ENCODE assay signal across 11 cellular contexts in genomic region chr1:22731924-22732522, GRCh38. TPM values are rescaled to one million over a fixed set of nuclear protein-coding genes. Genes with fewer than 3 reads are reported as not detected.
A peak's percentile ranks its signal among the peaks of the same experiment; 100 is the strongest.
DNase-seq lines count a peak whose midpoint lies in the region; TF ChIP-seq lines count a peak whose summit lies in the region.
"Had no signal": no experiment of that assay in that cellular context is flagged by ENCODE, and none has a peak within 500 bp of the region (broad histone marks: within the 10 kb centered on the region; RNA-seq: fewer than 3 reads in every experiment).

No MANE protein-coding gene starts in this region.

- no peaks in the 10 kb centered on the region for H3K27me3 ChIP-seq in uterus

- CTCF ChIA-PET in GM10248 (lab: Yijun Ruan, JAX) = interaction anchor here (0.8 to 3.2 kb wide), 4 partner anchors 9 to 1209 kb away, joined by 3 to 21 read pairs (median 4); no protein-coding TSS in a partner anchor

- H3K4me1 Mint-ChIP-seq in neural crest cell = peaks cover 27% of the 10 kb centered on the region

- TF ChIP-seq POLR2A in uterus (IDR thresholded peaks at IDR 0.05) = no peak

- intact Hi-C loops in uterus (cut with DNase I; ENCODE audit: low total_unique reads) = no loop called here

- peaks cover 0 to 5% of the 10 kb centered on the region in 2 donors for H3K4me1 ChIP-seq in uterus

- TF ChIP-seq CTCF in GM10248 (IDR thresholded peaks at IDR 0.05; ENCODE audit: control extremely low read depth, extremely low read depth, low read depth, missing control alignments) (peak; percentile 41), neural crest cell (conservative IDR thresholded peaks at IDR 0.05) (peak; percentile 28), uterus (IDR thresholded peaks at IDR 0.05) (no peak)

- no peak overlapping the region for H3K4me3 ChIP-seq in uterus

- H3K9me3 ChIP-seq in uterus = no peaks in the 10 kb centered on the region

- no peak overlapping the region for H3K27ac Mint-ChIP-seq in neural crest cell (ENCODE audit: unreplicated experiment)
- H3K27ac Mint-ChIP-seq: effector memory CD8-positive, alpha-beta T cell had no signal

- POLR2A ChIA-PET in GM10248 (lab: Yijun Ruan, JAX) = no interaction called here

- H3K4me3 Mint-ChIP-seq in neural crest cell = no peak overlapping the region
- H3K4me3 Mint-ChIP-seq: effector memory CD8-positive, alpha-beta T cell had no signal

- no peaks in the 10 kb centered on the region for H3K27me3 Mint-ChIP-seq in neural crest cell (ENCODE audit: low read depth)

- no peak overlapping the region for H3K27ac ChIP-seq in uterus

- no peak for DNase-seq in GM10248 (ENCODE audit: extremely low spot score)
- DNase-seq in MV-4-11 (lab: John Stamatoyannopoulos, UW) = peak; percentile 7
- DNase-seq in dermis blood vessel endothelial cell = peak; percentile 56
- DNase-seq in neural crest cell (ENCODE audit: low read depth, low spot score) = no peak
- no peak for DNase-seq in SKM-1 treated with dmso at 0.1 percent for 144 hours (lab: John Stamatoyannopoulos, UW; ENCODE audit: unreplicated experiment)
- no peak for DNase-seq in uterus
- DNase-seq in activated gamma-delta T cell (lab: John Stamatoyannopoulos, UW) = no peak
- DNase-seq in C1 segment of cervical spinal cord (lab: John Stamatoyannopoulos, UW) = no peak
- DNase-seq: activated CD4-positive, alpha-beta T cell treated with anti-CD3 and anti-CD28 coated beads for 1 hour; activated naive CD4-positive, alpha-beta T cell treated with anti-CD3 and anti-CD28 coated beads, Interleukin-2, amount 50 U/mL, for 16 hours; effector memory CD8-positive, alpha-beta T cell had no signal

- H3K36me3 ChIP-seq in uterus = no peaks in the 10 kb centered on the region

- no peaks in the 10 kb centered on the region for H3K9me3 Mint-ChIP-seq in neural crest cell
- H3K9me3 Mint-ChIP-seq: effector memory CD8-positive, alpha-beta T cell had no signal

- no peaks in the 10 kb centered on the region for H3K36me3 Mint-ChIP-seq in neural crest cell (ENCODE audit: low read depth)

RNA-seq across cellular contexts. Expression of gene EPHB2, which starts 21.4 kb away (rescaled TPM):
- total RNA-seq in dermis blood vessel endothelial cell (35.1 and 42.3 TPM in 2 replicates), neural crest cell (57.2 and 60.3 TPM in 2 replicates), uterus (10 to 100 TPM in 1 of 4 donors, 1 to 10 TPM in 2, under 1 TPM in 1; under 0.01 to 49.6 (median 2.2) TPM)

Comparison
In these comparisons a context has a peak if more than half of its experiments do, and no peak if none do; other contexts are left out.
1. DNase-seq: peak in MV-4-11 (single experiment) and dermis blood vessel endothelial cell (single experiment); none in GM10248 (single experiment), neural crest cell (single experiment), SKM-1 treated with dmso at 0.1 percent for 144 hours (single experiment), uterus (0 of 2), activated gamma-delta T cell (single experiment) and C1 segment of cervical spinal cord (0 of 14).
2. CTCF ChIP-seq: peak in GM10248 (single experiment) and neural crest cell (single experiment); none in uterus (0 of 4).